8 cellular contexts compared by ENCODE assay signal in the genomic region with DNA sequence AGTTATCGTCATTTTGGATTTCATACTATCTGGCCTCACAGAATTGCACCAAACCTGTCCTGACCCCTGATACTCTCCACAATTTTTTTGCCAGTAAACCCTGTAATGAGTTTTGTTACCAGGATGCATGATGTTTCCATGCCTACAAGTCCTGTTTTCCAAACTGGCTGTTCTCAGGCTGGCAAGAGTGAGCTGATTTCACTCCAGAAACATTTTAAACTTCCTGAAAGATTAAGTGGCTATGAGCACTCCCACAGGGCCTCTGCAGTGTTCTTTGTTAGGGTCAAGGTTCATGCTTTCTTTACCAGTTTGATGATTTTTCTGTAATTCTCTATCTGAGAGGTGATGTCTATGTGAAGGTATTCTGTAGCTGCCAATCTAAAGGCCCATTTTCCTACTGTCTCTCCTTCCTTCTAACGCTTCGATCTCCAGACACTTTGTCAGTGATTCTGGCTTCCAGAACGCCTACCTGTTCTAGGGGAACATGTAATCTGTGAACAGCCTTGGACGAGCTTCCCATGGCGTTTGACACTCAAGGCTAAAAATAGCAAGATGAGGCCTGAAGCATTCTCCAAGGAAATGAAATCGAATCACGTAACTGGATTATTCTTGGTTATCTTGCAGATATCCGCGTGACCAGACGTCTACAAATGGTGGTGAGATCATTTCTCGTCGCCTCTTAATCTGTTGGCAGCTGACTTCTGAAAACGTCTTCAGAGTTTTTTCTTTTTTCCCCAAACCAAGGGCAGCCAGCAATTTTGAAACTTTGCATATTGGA. TPM values are rescaled to one million over a fixed set of nuclear protein-coding genes. Genes with fewer than 3 reads are reported as not detected.
DNase-seq lines count a peak whose midpoint lies in the region; TF ChIP-seq lines count a peak whose summit lies in the region.

No MANE protein-coding gene starts in this region.

- H3K9me3 ChIP-seq in right atrium auricular region (peaks cover 0 to 6% of the 10 kb centered on the region in 2 donors), prostate gland (no peaks in the 10 kb centered on the region)

- peaks cover 0 to 37% of the 10 kb centered on the region in 2 donors for H3K4me1 ChIP-seq in right atrium auricular region
- H3K4me1 ChIP-seq in prostate gland (replicated peaks) = peaks cover 9% of the 10 kb centered on the region

- H3K9me3 Mint-ChIP-seq in T-helper 2 cell treated with Interferon-gamma antibody and Interleukin-4, amounts not matched to agents 5 μg/mL and 100 μg/mL, for 36 hours = no peaks in the 10 kb centered on the region

- intact Hi-C loops in prostate gland (cut with DNase I) = loop anchor here (5.0 kb wide), 1 partner anchor 35 kb away; no protein-coding TSS in a partner anchor

- H3K27ac Mint-ChIP-seq in T-helper 2 cell treated with Interferon-gamma antibody and Interleukin-4, amounts not matched to agents 5 μg/mL and 100 μg/mL, for 36 hours = no peak overlapping the region

- no peak for TF ChIP-seq CTCF in astrocyte of the spinal cord (IDR thresholded peaks at IDR 0.05; ENCODE audit: low read depth, low read length)
- TF ChIP-seq CTCF in right atrium auricular region (IDR thresholded peaks at IDR 0.05) = no peak
- TF ChIP-seq CTCF in prostate gland (IDR thresholded peaks at IDR 0.05) = no peak

- WGBS in prostate gland = 44% methylated on average over 14 of the region's 14 CpGs

- H3K36me3 ChIP-seq in right atrium auricular region (no peaks in the 10 kb centered on the region), prostate gland (no peaks in the 10 kb centered on the region)

- in situ Hi-C loops in astrocyte of the spinal cord (cut with HindIII; ENCODE audit: low sequenced_read_pairs) = no loop called here

- DNase-seq in COLO829 (ENCODE audit: low spot score) (peak; percentile 94), astrocyte of the spinal cord (ENCODE audit: low read depth, low spot score) (peak; percentile 89), right atrium auricular region (ENCODE audit: low spot score) (peak; percentile 87), prostate gland (ENCODE audit: low spot score) (peak; percentile 15), NOMO-1 treated with dmso at 0.1 percent for 144 hours (lab: John Stamatoyannopoulos, UW; ENCODE audit: unreplicated experiment) (no peak), NAMALWA (ENCODE audit: low spot score) (no peak), HPDE6-E6E7 (ENCODE audit: extremely low spot score) (no peak)
- no peak for DNase-seq in T-helper 2 cell treated with Interferon-gamma antibody and Interleukin-4, amounts not matched to agents 5 μg/mL and 100 μg/mL, for 36 hours (ENCODE audit: low spot score)

- TF ChIP-seq POLR2A in prostate gland (IDR thresholded peaks at IDR 0.05) = no peak

- no peak overlapping the region for H3K4me3 Mint-ChIP-seq in T-helper 2 cell treated with Interferon-gamma antibody and Interleukin-4, amounts not matched to agents 5 μg/mL and 100 μg/mL, for 36 hours

- H3K4me1 Mint-ChIP-seq in T-helper 2 cell treated with Interferon-gamma antibody and Interleukin-4, amounts not matched to agents 5 μg/mL and 100 μg/mL, for 36 hours (ENCODE audit: low read depth) = peaks cover 3% of the 10 kb centered on the region

- peaks cover 4% of the 10 kb centered on the region for H3K27me3 Mint-ChIP-seq in T-helper 2 cell treated with Interferon-gamma antibody and Interleukin-4, amounts not matched to agents 5 μg/mL and 100 μg/mL, for 36 hours (ENCODE audit: low read depth)

- H3K27me3 ChIP-seq in right atrium auricular region (no peaks in the 10 kb centered on the region), prostate gland (replicated peaks; ENCODE audit: insufficient read depth) (no peaks in the 10 kb centered on the region)

- H3K4me3 ChIP-seq in astrocyte of the spinal cord (ENCODE audit: low read depth, low read length) (no peak overlapping the region), right atrium auricular region (no peak overlapping the region), prostate gland (no peak overlapping the region)

- no peaks in the 10 kb centered on the region for H3K36me3 Mint-ChIP-seq in T-helper 2 cell treated with Interferon-gamma antibody and Interleukin-4, amounts not matched to agents 5 μg/mL and 100 μg/mL, for 36 hours (ENCODE audit: low read depth)

- H3K27ac ChIP-seq in right atrium auricular region (peak overlapping the region; percentile 90 to 98), prostate gland (peak overlapping the region; percentile 67 to 71)

RNA-seq across cellular contexts. Expression of a gene that starts 31.9 kb away (rescaled TPM):
- total RNA-seq in right atrium auricular region = 100 to 1,000 TPM; 476 to 783 TPM
- 100 to 1,000 TPM in 1 of 2 donors, 10 to 100 TPM in 1; 78.7 to 139 TPM for total RNA-seq in prostate gland

Comparison
In these comparisons a context has a peak if more than half of its experiments do, and no peak if none do; other contexts are left out.
1. DNase-seq: peak in COLO829 (single experiment), astrocyte of the spinal cord (single experiment), right atrium auricular region (single experiment) and prostate gland (single experiment); none in NOMO-1 treated with dmso at 0.1 percent for 144 hours (single experiment), T-helper 2 cell treated with Interferon-gamma antibody and Interleukin-4, amounts not matched to agents 5 μg/mL and 100 μg/mL, for 36 hours (single experiment), NAMALWA (single experiment) and HPDE6-E6E7 (single experiment).